ENCODE assay signal across 8 cellular contexts in the genomic region with DNA sequence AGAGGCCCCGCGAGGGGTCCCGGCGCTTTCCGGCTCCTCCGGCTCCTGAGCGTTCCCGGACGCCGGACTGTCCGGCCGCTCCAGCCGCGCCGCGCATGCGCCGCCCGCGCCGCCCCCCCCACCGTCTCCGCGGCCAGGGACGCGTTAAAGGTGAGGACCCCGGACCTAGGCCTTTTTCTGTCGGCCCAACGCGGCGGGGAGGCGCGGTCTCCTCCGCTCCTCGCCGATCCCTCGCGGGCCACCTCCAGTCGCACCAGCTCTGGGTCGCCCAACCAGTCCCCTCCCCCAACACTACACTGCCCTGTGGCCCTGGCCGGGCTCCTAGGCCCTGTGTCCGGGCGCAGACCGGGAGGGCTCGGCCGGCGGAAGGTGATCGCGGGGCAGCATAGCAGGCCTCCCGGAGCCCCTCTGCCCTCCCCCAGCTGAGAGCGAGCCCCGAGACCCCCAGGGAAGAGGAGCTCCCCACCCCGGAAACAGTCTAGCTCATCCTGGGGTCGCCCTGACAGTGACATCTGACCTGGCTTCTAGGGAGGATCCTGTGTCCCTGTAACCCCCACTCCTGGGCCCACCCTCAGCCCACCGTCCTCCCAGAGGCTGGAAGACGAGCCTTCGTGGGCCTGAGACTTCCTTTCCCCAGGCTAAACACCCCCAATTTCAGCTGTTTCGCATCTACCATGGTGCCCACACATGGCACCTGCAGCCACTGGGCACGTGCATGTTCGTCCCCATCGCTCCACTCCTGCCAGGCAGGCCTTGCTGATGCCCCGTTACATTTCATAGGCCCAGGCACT. TPM values are rescaled to one million over a fixed set of nuclear protein-coding genes. Genes with fewer than 3 reads are reported as not detected.
DNase-seq lines count a peak whose midpoint lies in the region; ATAC-seq, FAIRE-seq and TF ChIP-seq lines count a peak whose summit lies in the region.
"Had no signal": no experiment of that assay in that cellular context is flagged by ENCODE, and none has a peak within 500 bp of the region (broad histone marks: within the 10 kb centered on the region; RNA-seq: fewer than 3 reads in every experiment).

No MANE protein-coding gene starts in this region.

- CTCF ChIA-PET in endothelial cell of umbilical vein (lab: Charles Lee): interaction anchor here (0.8 to 3.2 kb wide), 5 partner anchors 13 to 119 kb away, joined by 3 to 16 read pairs (median 6); no protein-coding TSS in a partner anchor

- H3K79me2 ChIP-seq in endothelial cell of umbilical vein (ENCODE audit: control insufficient read depth, insufficient read depth, low read length): peaks cover 48% of the 10 kb centered on the region
- peaks cover 43% of the 10 kb centered on the region for H3K79me2 ChIP-seq in mesendoderm (ENCODE audit: control insufficient read depth, insufficient read depth, low read length)

- TSS peak; percentile 38 for BruUV-seq in endothelial cell of umbilical vein (replicated peaks; lab: Mats Ljungman, UMichigan)

- H2BK120ac ChIP-seq in mesendoderm (ENCODE audit: low read depth, low read length): peak overlapping the region; percentile 94

- H3K36me3 ChIP-seq in endothelial cell of umbilical vein (ENCODE audit: control insufficient read depth in 2 of 2, extremely low read depth in 1 of 2, insufficient read depth in 2 of 2, low read length in 2 of 2) (peaks cover under 1 to 5% of the 10 kb centered on the region in 2 experiments), mesendoderm (ENCODE audit: control insufficient read depth, insufficient read depth, low read length) (peaks cover 2% of the 10 kb centered on the region), tibial nerve (no peaks in the 10 kb centered on the region)

- H4K5ac ChIP-seq in mesendoderm (ENCODE audit: low read length): no peak overlapping the region

- peaks cover 28% of the 10 kb centered on the region for H3K79me1 ChIP-seq in mesendoderm (ENCODE audit: low read length)

- peak overlapping the region; percentile 82 to 89 (median 88) for H3K4me3 ChIP-seq in endothelial cell of umbilical vein (replicated peaks in 1 of 3; ENCODE audit: insufficient read depth in 1 of 3, low read depth in 1 of 3, low read length in 3 of 3)
- H3K4me3 ChIP-seq in mesendoderm (ENCODE audit: low read length): peak overlapping the region; percentile 87
- H3K4me3 ChIP-seq in tibial nerve: peak overlapping the region; percentile 65 to 98 (median 88)

- no peaks in the 10 kb centered on the region for H3K9me3 ChIP-seq in endothelial cell of umbilical vein (replicated peaks; ENCODE audit: control insufficient read depth, insufficient read depth, low read length)
- no peaks in the 10 kb centered on the region for H3K9me3 ChIP-seq in tibial nerve

- peak; percentile 81 for FAIRE-seq in endothelial cell of umbilical vein (lab: Jason Lieb, UNC)

- no peak overlapping the region for H4K8ac ChIP-seq in mesendoderm (ENCODE audit: low read depth, low read length)

- WGBS in mesendoderm (ENCODE audit: extremely low coverage, insufficient coverage, low lambda C conversion rate): no CpG with 5 or more reads among the region's 62 CpGs
- 7 to 10% methylated on average over 32 to 49 of the region's 62 CpGs for WGBS in tibial nerve, 2 donors

- peak overlapping the region; percentile 94 for H3K56ac ChIP-seq in mesendoderm (ENCODE audit: low read length)

- peak; percentile 77 for ATAC-seq in GM19397 (IDR thresholded peaks at IDR 0.05; ENCODE audit: unreplicated experiment)
- ATAC-seq in HG03439 (IDR thresholded peaks at IDR 0.05; ENCODE audit: unreplicated experiment): peak; percentile 64

- peaks cover 46% of the 10 kb centered on the region for H3K4me1 ChIP-seq in endothelial cell of umbilical vein (ENCODE audit: control insufficient read depth, extremely low read depth, insufficient read depth, low read length)
- peaks cover 6% of the 10 kb centered on the region for H3K4me1 ChIP-seq in mesendoderm (ENCODE audit: control insufficient read depth, low read depth, low read length)
- peaks cover 0 to 62% (median 39%) of the 10 kb centered on the region in 4 donors for H3K4me1 ChIP-seq in tibial nerve

- TF ChIP-seq POLR2A in endothelial cell of umbilical vein (IDR thresholded peaks at IDR 0.05; ENCODE audit: low read depth, low read length) (peak; percentile 69), tibial nerve (IDR thresholded peaks at IDR 0.05) (peak in 1 of 2 donors; percentile 47)

- peak overlapping the region; percentile 90 for H3K4ac ChIP-seq in mesendoderm (ENCODE audit: low read depth, low read length)

- peak overlapping the region; percentile 49 for H2AFZ ChIP-seq in endothelial cell of umbilical vein (ENCODE audit: low read depth, low read length)

- peak overlapping the region; percentile 54 for H3K4me2 ChIP-seq in endothelial cell of umbilical vein (ENCODE audit: insufficient read depth, low read length)
- peak overlapping the region; percentile 67 for H3K4me2 ChIP-seq in mesendoderm (ENCODE audit: low read length)

- peak overlapping the region; percentile 94 for H3K9ac ChIP-seq in endothelial cell of umbilical vein (replicated peaks; ENCODE audit: extremely low read depth, insufficient read depth, low read length)
- H3K9ac ChIP-seq in mesendoderm (ENCODE audit: low read length): peak overlapping the region; percentile 95

- H3K23ac ChIP-seq in mesendoderm (ENCODE audit: low read length): no peak overlapping the region

- dilution Hi-C loops in endothelial cell of umbilical vein (cut with MboI; ENCODE audit: extremely low pct_ligation_motif_present, low sequenced_read_pairs): no loop called here

- no peak overlapping the region for H2BK5ac ChIP-seq in mesendoderm (ENCODE audit: low read length)

- peak in 1 of 2 donors; percentile 23 for TF ChIP-seq EP300 in tibial nerve (IDR thresholded peaks at IDR 0.05)

- H3K9me1 ChIP-seq in endothelial cell of umbilical vein (replicated peaks; ENCODE audit: control insufficient read depth, extremely low read depth, insufficient read depth, low read length): no peaks in the 10 kb centered on the region

- DNase-seq in ELF-1 (ENCODE audit: low read depth, low spot score): peak; percentile 95
- peak; percentile 89 for DNase-seq in SK-N-DZ (ENCODE audit: low spot score)
- peak; percentile 71 for DNase-seq in endothelial cell of umbilical vein (ENCODE audit: low read depth, low spot score)
- DNase-seq in mesendoderm: peak; percentile 91
- DNase-seq in tibial nerve (ENCODE audit: low spot score in 2 of 2): peak in 1 of 2 donors; percentile 37

- peak overlapping the region; percentile 90 for H3K18ac ChIP-seq in mesendoderm (ENCODE audit: low read length)

- POLR2A ChIA-PET in endothelial cell of umbilical vein (lab: Charles Lee): no interaction called here

- peak overlapping the region; percentile 45 for H2AK5ac ChIP-seq in mesendoderm (ENCODE audit: low read length)

- H3K27me3 ChIP-seq in endothelial cell of umbilical vein (ENCODE audit: control insufficient read depth in 2 of 2, insufficient read depth in 2 of 2, low read length in 2 of 2) (no peaks in the 10 kb centered on the region), mesendoderm (ENCODE audit: insufficient read depth, low read length, poor library complexity) (no peaks in the 10 kb centered on the region), tibial nerve (no peaks in the 10 kb centered on the region)

- intact Hi-C loops in endothelial cell of umbilical vein (cut with micrococcal nuclease): loop anchor here (1.0 kb wide), 3 partner anchors 16 to 39 kb away; no protein-coding TSS in a partner anchor

- H2BK15ac ChIP-seq in mesendoderm (replicated peaks; ENCODE audit: low read depth): no peak overlapping the region

- TF ChIP-seq CTCF in endothelial cell of umbilical vein (IDR thresholded peaks at IDR 0.05; ENCODE audit: extremely low read depth in 1 of 2, insufficient read depth in 1 of 2, low read depth in 1 of 2, low read length in 2 of 2) (no peak), tibial nerve (IDR thresholded peaks at IDR 0.05) (no peak)

- H3K27ac ChIP-seq in endothelial cell of umbilical vein (ENCODE audit: insufficient read depth, low read depth, low read length) (peak overlapping the region; percentile 93), mesendoderm (ENCODE audit: low read depth, low read length) (peak overlapping the region; percentile 65), tibial nerve (peak overlapping the region; percentile 87 to 91 (median 89))

- no peaks in the 10 kb centered on the region for H4K20me1 ChIP-seq in endothelial cell of umbilical vein (replicated peaks; ENCODE audit: control insufficient read depth, extremely low read depth, insufficient read depth, low read length)

RNA-seq across cellular contexts. Expression of gene BCAR1, which starts 14.7 kb away (rescaled TPM):
- 38.2 and 42.1 TPM in 2 replicates for polyA plus RNA-seq in SK-N-DZ (2014; cell fraction: cytosol; rRNA removed)
- 33.6 and 40.5 TPM in 2 replicates for polyA plus RNA-seq in SK-N-DZ (2014; cell fraction: nucleus; rRNA removed)
- total RNA-seq in endothelial cell of umbilical vein: 237 and 267 TPM in 2 replicates
- 171 and 198 TPM in 2 replicates for polyA plus RNA-seq in endothelial cell of umbilical vein
- 110 and 135 TPM in 2 replicates for polyA plus RNA-seq in endothelial cell of umbilical vein (2011; cell fraction: cytosol; rRNA removed)
- polyA plus RNA-seq in endothelial cell of umbilical vein (2011; cell fraction: nucleus; rRNA removed): 257 and 307 TPM in 2 replicates
- polyA plus RNA-seq in endothelial cell of umbilical vein (2012): 194 and 202 TPM in 2 replicates
- 91.9 and 139 TPM in 2 replicates for polyA minus RNA-seq in endothelial cell of umbilical vein
- polyA minus RNA-seq in endothelial cell of umbilical vein (2011; cell fraction: cytosol; rRNA and poly(A)+ RNA removed): 24.9 TPM
- 131 and 267 TPM in 2 replicates for polyA minus RNA-seq in endothelial cell of umbilical vein (2011; cell fraction: nucleus; rRNA and poly(A)+ RNA removed)
- polyA plus RNA-seq in mesendoderm (2013, experiment 1 of 2): 108 TPM
- polyA plus RNA-seq in mesendoderm (2013, experiment 2 of 2): 108 TPM
- 10 to 100 TPM; 41.0 to 57.3 (median 42.9) TPM for total RNA-seq in tibial nerve

RNA-seq across cellular contexts. Expression of gene CTRB1, which starts 47.3 kb away (rescaled TPM):
- polyA plus RNA-seq in SK-N-DZ (2014; cell fraction: cytosol; rRNA removed): not detected in 2 replicates
- polyA plus RNA-seq in SK-N-DZ (2014; cell fraction: nucleus; rRNA removed): not detected in 2 replicates
- total RNA-seq in endothelial cell of umbilical vein (not detected in 2 replicates), tibial nerve (10 to 100 TPM in 1 of 4 donors, 1 to 10 TPM in 2, under 1 TPM in 1; 0.59 to 24.3 (median 1.2) TPM)
- not detected in 2 replicates for polyA plus RNA-seq in endothelial cell of umbilical vein
- not detected in 2 replicates for polyA plus RNA-seq in endothelial cell of umbilical vein (2011; cell fraction: cytosol; rRNA removed)
- polyA plus RNA-seq in endothelial cell of umbilical vein (2011; cell fraction: nucleus; rRNA removed): not detected in 2 replicates
- polyA plus RNA-seq in endothelial cell of umbilical vein (2012): 0.41 TPM in 1 of 2 replicates, not detected in the other
- not detected in 2 replicates for polyA minus RNA-seq in endothelial cell of umbilical vein
- polyA minus RNA-seq in endothelial cell of umbilical vein (2011; cell fraction: cytosol; rRNA and poly(A)+ RNA removed): not detected
- polyA minus RNA-seq in endothelial cell of umbilical vein (2011; cell fraction: nucleus; rRNA and poly(A)+ RNA removed): not detected in 2 replicates
- polyA plus RNA-seq in mesendoderm (2013, experiment 1 of 2): not detected
- 0.04 TPM for polyA plus RNA-seq in mesendoderm (2013, experiment 2 of 2)
- total RNA-seq: glomerular endothelial cell had no signal

RNA-seq across cellular contexts. Expression of gene CTRB2, which starts 59.1 kb away (rescaled TPM):
- polyA plus RNA-seq in SK-N-DZ (2014; cell fraction: cytosol; rRNA removed): not detected in 2 replicates
- not detected in 2 replicates for polyA plus RNA-seq in SK-N-DZ (2014; cell fraction: nucleus; rRNA removed)
- total RNA-seq in endothelial cell of umbilical vein: not detected in 2 replicates
- polyA plus RNA-seq in endothelial cell of umbilical vein: not detected in 2 replicates
- polyA plus RNA-seq in endothelial cell of umbilical vein (2011; cell fraction: cytosol; rRNA removed): not detected in 2 replicates
- polyA plus RNA-seq in endothelial cell of umbilical vein (2011; cell fraction: nucleus; rRNA removed): not detected in 2 replicates
- 0.15 and 0.16 TPM in 2 replicates for polyA plus RNA-seq in endothelial cell of umbilical vein (2012)
- polyA minus RNA-seq in endothelial cell of umbilical vein: not detected in 2 replicates
- not detected for polyA minus RNA-seq in endothelial cell of umbilical vein (2011; cell fraction: cytosol; rRNA and poly(A)+ RNA removed)
- not detected in 2 replicates for polyA minus RNA-seq in endothelial cell of umbilical vein (2011; cell fraction: nucleus; rRNA and poly(A)+ RNA removed)
- 0.06 TPM for polyA plus RNA-seq in mesendoderm (2013, experiment 1 of 2)
- not detected for polyA plus RNA-seq in mesendoderm (2013, experiment 2 of 2)
- total RNA-seq in tibial nerve: 10 to 100 TPM in 3 of 4 donors, 1 to 10 TPM in 1; 4.2 to 45.0 (median 15.5) TPM
- total RNA-seq: glomerular endothelial cell had no signal
